In the genomic region with DNA sequence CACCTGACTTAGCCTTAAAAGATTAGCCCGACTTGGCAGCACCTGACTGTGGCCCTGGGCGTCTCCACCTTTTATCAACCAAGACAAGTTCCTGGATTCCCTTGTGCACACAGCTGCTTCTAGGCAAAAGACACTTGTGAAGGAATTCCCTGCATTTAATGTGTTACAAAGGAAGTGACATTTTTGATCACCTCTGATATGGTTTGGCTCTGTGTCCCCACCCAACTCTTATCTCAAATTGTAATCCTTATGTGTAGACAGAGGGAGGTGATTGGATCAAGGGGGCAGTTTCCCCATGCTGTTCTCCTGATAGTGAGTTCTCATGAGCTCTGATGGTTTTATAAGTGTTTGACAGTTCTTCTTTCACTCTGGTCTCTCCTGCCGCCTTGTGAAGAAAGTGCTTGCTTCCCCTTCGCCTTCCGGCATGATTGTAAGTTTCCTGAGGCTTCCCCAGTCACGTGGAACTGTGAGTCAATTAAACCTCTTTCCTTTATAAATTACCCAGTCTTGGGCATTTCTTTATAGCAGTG, we compare ENCODE assay signal across 1 cellular context.
A peak's percentile ranks its signal among the peaks of the same experiment; 100 is the strongest.
TF ChIP-seq lines count a peak whose summit lies in the region.

No MANE protein-coding gene starts in this region.

TF ChIP-seq in K562, 482 proteins besides CTCF, POLR2A, EP300 and RAD21 (continued from another document and continues in another):
- peak; percentile 29 for TF ChIP-seq DACH1 (IDR thresholded peaks at IDR 0.05; ENCODE audit: partially characterized antibody)
- no peak for TF ChIP-seq TBP (optimal IDR thresholded peaks at IDR 0.05; ENCODE audit: low read depth, low read length)
- no peak for TF ChIP-seq MTA2 (IDR thresholded peaks at IDR 0.05; ENCODE audit: low read depth)
- TF ChIP-seq, protein P1, sequence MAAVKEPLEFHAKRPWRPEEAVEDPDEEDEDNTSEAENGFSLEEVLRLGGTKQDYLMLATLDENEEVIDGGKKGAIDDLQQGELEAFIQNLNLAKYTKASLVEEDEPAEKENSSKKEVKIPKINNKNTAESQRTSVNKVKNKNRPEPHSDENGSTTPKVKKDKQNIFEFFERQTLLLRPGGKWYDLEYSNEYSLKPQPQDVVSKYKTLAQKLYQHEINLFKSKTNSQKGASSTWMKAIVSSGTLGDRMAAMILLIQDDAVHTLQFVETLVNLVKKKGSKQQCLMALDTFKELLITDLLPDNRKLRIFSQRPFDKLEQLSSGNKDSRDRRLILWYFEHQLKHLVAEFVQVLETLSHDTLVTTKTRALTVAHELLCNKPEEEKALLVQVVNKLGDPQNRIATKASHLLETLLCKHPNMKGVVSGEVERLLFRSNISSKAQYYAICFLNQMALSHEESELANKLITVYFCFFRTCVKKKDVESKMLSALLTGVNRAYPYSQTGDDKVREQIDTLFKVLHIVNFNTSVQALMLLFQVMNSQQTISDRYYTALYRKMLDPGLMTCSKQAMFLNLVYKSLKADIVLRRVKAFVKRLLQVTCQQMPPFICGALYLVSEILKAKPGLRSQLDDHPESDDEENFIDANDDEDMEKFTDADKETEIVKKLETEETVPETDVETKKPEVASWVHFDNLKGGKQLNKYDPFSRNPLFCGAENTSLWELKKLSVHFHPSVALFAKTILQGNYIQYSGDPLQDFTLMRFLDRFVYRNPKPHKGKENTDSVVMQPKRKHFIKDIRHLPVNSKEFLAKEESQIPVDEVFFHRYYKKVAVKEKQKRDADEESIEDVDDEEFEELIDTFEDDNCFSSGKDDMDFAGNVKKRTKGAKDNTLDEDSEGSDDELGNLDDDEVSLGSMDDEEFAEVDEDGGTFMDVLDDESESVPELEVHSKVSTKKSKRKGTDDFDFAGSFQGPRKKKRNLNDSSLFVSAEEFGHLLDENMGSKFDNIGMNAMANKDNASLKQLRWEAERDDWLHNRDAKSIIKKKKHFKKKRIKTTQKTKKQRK (IDR thresholded peaks at IDR 0.05; ENCODE audit: borderline replicate concordance, low read depth, low read length) = no peak
- TF ChIP-seq, protein P2, sequence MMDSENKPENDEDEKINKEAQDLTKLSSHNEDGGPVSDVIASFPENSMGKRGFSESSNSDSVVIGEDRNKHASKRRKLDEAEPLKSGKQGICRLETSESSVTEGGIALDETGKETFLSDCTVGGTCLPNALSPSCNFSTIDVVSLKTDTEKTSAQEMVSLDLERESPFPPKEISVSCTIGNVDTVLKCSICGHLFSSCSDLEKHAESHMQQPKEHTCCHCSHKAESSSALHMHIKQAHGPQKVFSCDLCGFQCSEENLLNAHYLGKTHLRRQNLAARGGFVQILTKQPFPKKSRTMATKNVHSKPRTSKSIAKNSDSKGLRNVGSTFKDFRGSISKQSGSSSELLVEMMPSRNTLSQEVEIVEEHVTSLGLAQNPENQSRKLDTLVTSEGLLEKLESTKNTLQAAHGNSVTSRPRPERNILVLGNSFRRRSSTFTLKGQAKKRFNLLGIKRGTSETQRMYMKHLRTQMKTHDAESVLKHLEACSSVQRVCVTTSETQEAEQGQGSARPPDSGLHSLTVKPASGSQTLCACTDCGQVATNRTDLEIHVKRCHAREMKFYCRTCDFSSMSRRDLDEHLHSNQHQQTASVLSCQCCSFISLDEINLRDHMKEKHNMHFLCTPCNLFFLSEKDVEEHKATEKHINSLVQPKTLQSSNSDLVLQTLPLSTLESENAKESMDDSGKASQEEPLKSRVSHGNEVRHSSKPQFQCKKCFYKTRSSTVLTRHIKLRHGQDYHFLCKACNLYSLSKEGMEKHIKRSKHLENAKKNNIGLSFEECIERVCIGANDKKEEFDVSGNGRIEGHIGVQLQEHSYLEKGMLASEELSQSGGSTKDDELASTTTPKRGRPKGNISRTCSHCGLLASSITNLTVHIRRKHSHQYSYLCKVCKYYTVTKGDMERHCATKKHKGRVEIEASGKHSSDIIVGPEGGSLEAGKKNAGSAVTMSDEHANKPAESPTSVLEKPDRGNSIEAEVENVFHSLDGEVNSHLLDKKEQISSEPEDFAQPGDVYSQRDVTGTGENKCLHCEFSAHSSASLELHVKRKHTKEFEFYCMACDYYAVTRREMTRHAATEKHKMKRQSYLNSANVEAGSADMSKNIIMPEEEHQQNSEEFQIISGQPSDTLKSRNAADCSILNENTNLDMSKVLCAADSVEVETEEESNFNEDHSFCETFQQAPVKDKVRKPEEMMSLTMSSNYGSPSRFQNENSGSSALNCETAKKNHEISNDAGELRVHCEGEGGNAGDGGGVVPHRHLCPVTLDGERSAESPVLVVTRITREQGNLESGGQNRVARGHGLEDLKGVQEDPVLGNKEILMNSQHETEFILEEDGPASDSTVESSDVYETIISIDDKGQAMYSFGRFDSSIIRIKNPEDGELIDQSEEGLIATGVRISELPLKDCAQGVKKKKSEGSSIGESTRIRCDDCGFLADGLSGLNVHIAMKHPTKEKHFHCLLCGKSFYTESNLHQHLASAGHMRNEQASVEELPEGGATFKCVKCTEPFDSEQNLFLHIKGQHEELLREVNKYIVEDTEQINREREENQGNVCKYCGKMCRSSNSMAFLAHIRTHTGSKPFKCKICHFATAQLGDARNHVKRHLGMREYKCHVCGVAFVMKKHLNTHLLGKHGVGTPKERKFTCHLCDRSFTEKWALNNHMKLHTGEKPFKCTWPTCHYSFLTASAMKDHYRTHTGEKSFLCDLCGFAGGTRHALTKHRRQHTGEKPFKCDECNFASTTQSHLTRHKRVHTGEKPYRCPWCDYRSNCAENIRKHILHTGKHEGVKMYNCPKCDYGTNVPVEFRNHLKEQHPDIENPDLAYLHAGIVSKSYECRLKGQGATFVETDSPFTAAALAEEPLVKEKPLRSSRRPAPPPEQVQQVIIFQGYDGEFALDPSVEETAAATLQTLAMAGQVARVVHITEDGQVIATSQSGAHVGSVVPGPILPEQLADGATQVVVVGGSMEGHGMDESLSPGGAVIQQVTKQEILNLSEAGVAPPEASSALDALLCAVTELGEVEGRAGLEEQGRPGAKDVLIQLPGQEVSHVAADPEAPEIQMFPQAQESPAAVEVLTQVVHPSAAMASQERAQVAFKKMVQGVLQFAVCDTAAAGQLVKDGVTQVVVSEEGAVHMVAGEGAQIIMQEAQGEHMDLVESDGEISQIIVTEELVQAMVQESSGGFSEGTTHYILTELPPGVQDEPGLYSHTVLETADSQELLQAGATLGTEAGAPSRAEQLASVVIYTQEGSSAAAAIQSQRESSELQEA (IDR thresholded peaks at IDR 0.05; ENCODE audit: low read depth) = no peak
- TF ChIP-seq POU5F1 (IDR thresholded peaks at IDR 0.05; ENCODE audit: borderline replicate concordance, low read depth, low read length, partially characterized antibody) = no peak
- 0 out of 2 replicates have a peak, but pooled peaks have one; percentile 42 for TF ChIP-seq TCF7 (IDR thresholded peaks at IDR 0.05; ENCODE audit: borderline replicate concordance)
- TF ChIP-seq TCFL5 (CRISPR knock-in tag; conservative IDR thresholded peaks at IDR 0.05) = no peak
- TF ChIP-seq L3MBTL2 (IDR thresholded peaks at IDR 0.05) = peak; percentile 52
- TF ChIP-seq, protein P3, sequence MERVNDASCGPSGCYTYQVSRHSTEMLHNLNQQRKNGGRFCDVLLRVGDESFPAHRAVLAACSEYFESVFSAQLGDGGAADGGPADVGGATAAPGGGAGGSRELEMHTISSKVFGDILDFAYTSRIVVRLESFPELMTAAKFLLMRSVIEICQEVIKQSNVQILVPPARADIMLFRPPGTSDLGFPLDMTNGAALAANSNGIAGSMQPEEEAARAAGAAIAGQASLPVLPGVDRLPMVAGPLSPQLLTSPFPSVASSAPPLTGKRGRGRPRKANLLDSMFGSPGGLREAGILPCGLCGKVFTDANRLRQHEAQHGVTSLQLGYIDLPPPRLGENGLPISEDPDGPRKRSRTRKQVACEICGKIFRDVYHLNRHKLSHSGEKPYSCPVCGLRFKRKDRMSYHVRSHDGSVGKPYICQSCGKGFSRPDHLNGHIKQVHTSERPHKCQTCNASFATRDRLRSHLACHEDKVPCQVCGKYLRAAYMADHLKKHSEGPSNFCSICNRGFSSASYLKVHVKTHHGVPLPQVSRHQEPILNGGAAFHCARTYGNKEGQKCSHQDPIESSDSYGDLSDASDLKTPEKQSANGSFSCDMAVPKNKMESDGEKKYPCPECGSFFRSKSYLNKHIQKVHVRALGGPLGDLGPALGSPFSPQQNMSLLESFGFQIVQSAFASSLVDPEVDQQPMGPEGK (CRISPR knock-in tag; IDR thresholded peaks at IDR 0.05; ENCODE audit: borderline replicate concordance) = no peak
- TF ChIP-seq, protein P4, sequence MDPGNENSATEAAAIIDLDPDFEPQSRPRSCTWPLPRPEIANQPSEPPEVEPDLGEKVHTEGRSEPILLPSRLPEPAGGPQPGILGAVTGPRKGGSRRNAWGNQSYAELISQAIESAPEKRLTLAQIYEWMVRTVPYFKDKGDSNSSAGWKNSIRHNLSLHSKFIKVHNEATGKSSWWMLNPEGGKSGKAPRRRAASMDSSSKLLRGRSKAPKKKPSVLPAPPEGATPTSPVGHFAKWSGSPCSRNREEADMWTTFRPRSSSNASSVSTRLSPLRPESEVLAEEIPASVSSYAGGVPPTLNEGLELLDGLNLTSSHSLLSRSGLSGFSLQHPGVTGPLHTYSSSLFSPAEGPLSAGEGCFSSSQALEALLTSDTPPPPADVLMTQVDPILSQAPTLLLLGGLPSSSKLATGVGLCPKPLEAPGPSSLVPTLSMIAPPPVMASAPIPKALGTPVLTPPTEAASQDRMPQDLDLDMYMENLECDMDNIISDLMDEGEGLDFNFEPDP (CRISPR knock-in tag; IDR thresholded peaks at IDR 0.05) = no peak
- no peak for TF ChIP-seq JUND (IDR thresholded peaks at IDR 0.05; ENCODE audit: borderline replicate concordance, low read depth, low read length)
- TF ChIP-seq JUND (tag; IDR thresholded peaks at IDR 0.05; ENCODE audit: borderline replicate concordance, low read depth, low read length) = peak; percentile 64; the same call in 2 of the 3 replicates
- no peak for TF ChIP-seq JUNB (CRISPR knock-in tag; conservative IDR thresholded peaks at IDR 0.05)
- no peak for TF ChIP-seq RUNX1 (IDR thresholded peaks at IDR 0.05; ENCODE audit: low read depth)
- TF ChIP-seq, protein P5, sequence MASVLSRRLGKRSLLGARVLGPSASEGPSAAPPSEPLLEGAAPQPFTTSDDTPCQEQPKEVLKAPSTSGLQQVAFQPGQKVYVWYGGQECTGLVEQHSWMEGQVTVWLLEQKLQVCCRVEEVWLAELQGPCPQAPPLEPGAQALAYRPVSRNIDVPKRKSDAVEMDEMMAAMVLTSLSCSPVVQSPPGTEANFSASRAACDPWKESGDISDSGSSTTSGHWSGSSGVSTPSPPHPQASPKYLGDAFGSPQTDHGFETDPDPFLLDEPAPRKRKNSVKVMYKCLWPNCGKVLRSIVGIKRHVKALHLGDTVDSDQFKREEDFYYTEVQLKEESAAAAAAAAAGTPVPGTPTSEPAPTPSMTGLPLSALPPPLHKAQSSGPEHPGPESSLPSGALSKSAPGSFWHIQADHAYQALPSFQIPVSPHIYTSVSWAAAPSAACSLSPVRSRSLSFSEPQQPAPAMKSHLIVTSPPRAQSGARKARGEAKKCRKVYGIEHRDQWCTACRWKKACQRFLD (CRISPR knock-in tag; IDR thresholded peaks at IDR 0.05) = no peak
- TF ChIP-seq NRF1 (conservative IDR thresholded peaks at IDR 0.05 in 1 of 2, IDR thresholded peaks at IDR 0.05 in 1 of 2) = no peak
- TF ChIP-seq, protein P6, sequence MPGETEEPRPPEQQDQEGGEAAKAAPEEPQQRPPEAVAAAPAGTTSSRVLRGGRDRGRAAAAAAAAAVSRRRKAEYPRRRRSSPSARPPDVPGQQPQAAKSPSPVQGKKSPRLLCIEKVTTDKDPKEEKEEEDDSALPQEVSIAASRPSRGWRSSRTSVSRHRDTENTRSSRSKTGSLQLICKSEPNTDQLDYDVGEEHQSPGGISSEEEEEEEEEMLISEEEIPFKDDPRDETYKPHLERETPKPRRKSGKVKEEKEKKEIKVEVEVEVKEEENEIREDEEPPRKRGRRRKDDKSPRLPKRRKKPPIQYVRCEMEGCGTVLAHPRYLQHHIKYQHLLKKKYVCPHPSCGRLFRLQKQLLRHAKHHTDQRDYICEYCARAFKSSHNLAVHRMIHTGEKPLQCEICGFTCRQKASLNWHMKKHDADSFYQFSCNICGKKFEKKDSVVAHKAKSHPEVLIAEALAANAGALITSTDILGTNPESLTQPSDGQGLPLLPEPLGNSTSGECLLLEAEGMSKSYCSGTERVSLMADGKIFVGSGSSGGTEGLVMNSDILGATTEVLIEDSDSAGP (CRISPR knock-in tag; IDR thresholded peaks at IDR 0.05) = no peak
- TF ChIP-seq, protein P7, sequence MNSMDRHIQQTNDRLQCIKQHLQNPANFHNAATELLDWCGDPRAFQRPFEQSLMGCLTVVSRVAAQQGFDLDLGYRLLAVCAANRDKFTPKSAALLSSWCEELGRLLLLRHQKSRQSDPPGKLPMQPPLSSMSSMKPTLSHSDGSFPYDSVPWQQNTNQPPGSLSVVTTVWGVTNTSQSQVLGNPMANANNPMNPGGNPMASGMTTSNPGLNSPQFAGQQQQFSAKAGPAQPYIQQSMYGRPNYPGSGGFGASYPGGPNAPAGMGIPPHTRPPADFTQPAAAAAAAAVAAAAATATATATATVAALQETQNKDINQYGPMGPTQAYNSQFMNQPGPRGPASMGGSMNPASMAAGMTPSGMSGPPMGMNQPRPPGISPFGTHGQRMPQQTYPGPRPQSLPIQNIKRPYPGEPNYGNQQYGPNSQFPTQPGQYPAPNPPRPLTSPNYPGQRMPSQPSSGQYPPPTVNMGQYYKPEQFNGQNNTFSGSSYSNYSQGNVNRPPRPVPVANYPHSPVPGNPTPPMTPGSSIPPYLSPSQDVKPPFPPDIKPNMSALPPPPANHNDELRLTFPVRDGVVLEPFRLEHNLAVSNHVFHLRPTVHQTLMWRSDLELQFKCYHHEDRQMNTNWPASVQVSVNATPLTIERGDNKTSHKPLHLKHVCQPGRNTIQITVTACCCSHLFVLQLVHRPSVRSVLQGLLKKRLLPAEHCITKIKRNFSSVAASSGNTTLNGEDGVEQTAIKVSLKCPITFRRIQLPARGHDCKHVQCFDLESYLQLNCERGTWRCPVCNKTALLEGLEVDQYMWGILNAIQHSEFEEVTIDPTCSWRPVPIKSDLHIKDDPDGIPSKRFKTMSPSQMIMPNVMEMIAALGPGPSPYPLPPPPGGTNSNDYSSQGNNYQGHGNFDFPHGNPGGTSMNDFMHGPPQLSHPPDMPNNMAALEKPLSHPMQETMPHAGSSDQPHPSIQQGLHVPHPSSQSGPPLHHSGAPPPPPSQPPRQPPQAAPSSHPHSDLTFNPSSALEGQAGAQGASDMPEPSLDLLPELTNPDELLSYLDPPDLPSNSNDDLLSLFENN (IDR thresholded peaks at IDR 0.05; ENCODE audit: low read depth in 2 of 2, low read length in 2 of 2) = no peak
- TF ChIP-seq, protein P8, sequence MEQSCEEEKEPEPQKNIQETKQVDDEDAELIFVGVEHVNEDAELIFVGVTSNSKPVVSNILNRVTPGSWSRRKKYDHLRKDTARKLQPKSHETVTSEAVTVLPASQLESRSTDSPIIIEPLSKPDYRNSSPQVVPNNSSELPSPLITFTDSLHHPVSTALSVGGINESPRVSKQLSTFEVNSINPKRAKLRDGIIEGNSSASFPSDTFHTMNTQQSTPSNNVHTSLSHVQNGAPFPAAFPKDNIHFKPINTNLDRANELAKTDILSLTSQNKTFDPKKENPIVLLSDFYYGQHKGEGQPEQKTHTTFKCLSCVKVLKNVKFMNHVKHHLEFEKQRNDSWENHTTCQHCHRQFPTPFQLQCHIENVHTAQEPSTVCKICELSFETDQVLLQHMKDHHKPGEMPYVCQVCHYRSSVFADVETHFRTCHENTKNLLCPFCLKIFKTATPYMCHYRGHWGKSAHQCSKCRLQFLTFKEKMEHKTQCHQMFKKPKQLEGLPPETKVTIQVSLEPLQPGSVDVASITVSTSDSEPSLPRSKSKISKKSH (CRISPR knock-in tag; IDR thresholded peaks at IDR 0.05) = no peak
- TF ChIP-seq NCOR1 (IDR thresholded peaks at IDR 0.05) = peak; percentile 53; the same call in 1 of the 2 replicates
- TF ChIP-seq ZNF695 (CRISPR knock-in tag; IDR thresholded peaks at IDR 0.05) = no peak
- no peak for TF ChIP-seq ZNF316 (IDR thresholded peaks at IDR 0.05)
- TF ChIP-seq WHSC1 (IDR thresholded peaks at IDR 0.05; ENCODE audit: low read length) = no peak
- no peak; the same call in 1 of the 2 replicates for TF ChIP-seq NFE2 (IDR thresholded peaks at IDR 0.05; ENCODE audit: low read depth)
